In genomic region chr11:106202935-106203620, GRCh38 we compare ENCODE assay signal across 23 cellular contexts.
"Had no signal": no experiment of that assay in that cellular context is flagged by ENCODE, and none has a peak within 500 bp of the region (broad histone marks: within the 10 kb centered on the region; RNA-seq: fewer than 3 reads in every experiment).

No MANE protein-coding gene starts in this region.

- H3K27me3 ChIP-seq: esophagus squamous epithelium, gastroesophageal sphincter, ovary, right atrium auricular region, upper lobe of right lung had no signal

- ATAC-seq: activated naive CD8-positive, alpha-beta T cell treated with anti-CD3 and anti-CD28 coated beads, Interleukin-2, amount 50 U/mL, for 24 hours; activated T-cell treated with anti-CD3 and anti-CD28 coated beads, Interleukin-2, amount 50 U/mL, for 72 hours; gastroesophageal sphincter; left lobe of liver; lower lobe of right lung; natural killer cell; stimulated activated naive CD8-positive, alpha-beta T cell treated with anti-CD3 and anti-CD28 coated beads, Interleukin-15, Interleukin-2, amounts not matched to agents 100 U/mL and 50 U/mL, for 24 hours had no signal

- H3K4me3 ChIP-seq: esophagus squamous epithelium, gastroesophageal sphincter, lower lobe of right lung, ovary, prostate gland, right atrium auricular region, upper lobe of right lung had no signal

- H3K27ac ChIP-seq: esophagus squamous epithelium, gastroesophageal sphincter, lower lobe of right lung, ovary, prostate gland, right atrium auricular region, upper lobe of right lung had no signal

- DNase-seq: activated CD4-positive, alpha-beta memory T cell treated with anti-CD3 and anti-CD28 coated beads for 36 hours; activated CD4-positive, alpha-beta T cell treated with anti-CD3 and anti-CD28 coated beads for 4 hours; activated CD4-positive, CD25-positive, alpha-beta regulatory T cell; activated effector memory CD4-positive, alpha-beta T cell treated with anti-CD3 and anti-CD28 coated beads, Interleukin-2, amount 50 U/mL, for 16 hours; activated naive CD4-positive, alpha-beta T cell treated with anti-CD3 and anti-CD28 coated beads, Interleukin-2, amount 50 U/mL, for 16 hours; activated naive CD8-positive, alpha-beta T cell treated with anti-CD3 and anti-CD28 coated beads, Interleukin-2, amount 50 U/mL, for 24 hours; activated T-cell treated with anti-CD3 and anti-CD28 coated beads, Interleukin-2, amount 50 U/mL, for 72 hours; aorta; cortex of kidney; endodermal cell; esophagus squamous epithelium; lower lobe of right lung; natural killer cell; ovary; stimulated activated CD4-positive, alpha-beta T cell treated with anti-CD3 and anti-CD28 coated beads, Interleukin-12 subunit alpha, Interleukin-12 subunit beta, amount 100 ng/mL, for 4 hours; stimulated activated CD4-positive, alpha-beta T cell treated with anti-CD3 and anti-CD28 coated beads, Interleukin-4, amount 100 ng/mL, for 4 hours; stimulated activated naive CD8-positive, alpha-beta T cell treated with anti-CD3 and anti-CD28 coated beads, Interleukin-15, Interleukin-2, amounts not matched to agents 100 U/mL and 50 U/mL, for 24 hours; T1000; upper lobe of right lung had no signal

- H3K9me3 ChIP-seq: esophagus squamous epithelium, gastroesophageal sphincter, lower lobe of right lung, ovary, prostate gland, right atrium auricular region, upper lobe of right lung had no signal

- H3K4me1 ChIP-seq: esophagus squamous epithelium, gastroesophageal sphincter, lower lobe of right lung, prostate gland, right atrium auricular region, upper lobe of right lung had no signal

- H3K36me3 ChIP-seq: esophagus squamous epithelium, gastroesophageal sphincter, lower lobe of right lung, ovary, prostate gland, right atrium auricular region, upper lobe of right lung had no signal
